Comparison of ENCODE assay signal across 22 cellular contexts in the genomic region with DNA sequence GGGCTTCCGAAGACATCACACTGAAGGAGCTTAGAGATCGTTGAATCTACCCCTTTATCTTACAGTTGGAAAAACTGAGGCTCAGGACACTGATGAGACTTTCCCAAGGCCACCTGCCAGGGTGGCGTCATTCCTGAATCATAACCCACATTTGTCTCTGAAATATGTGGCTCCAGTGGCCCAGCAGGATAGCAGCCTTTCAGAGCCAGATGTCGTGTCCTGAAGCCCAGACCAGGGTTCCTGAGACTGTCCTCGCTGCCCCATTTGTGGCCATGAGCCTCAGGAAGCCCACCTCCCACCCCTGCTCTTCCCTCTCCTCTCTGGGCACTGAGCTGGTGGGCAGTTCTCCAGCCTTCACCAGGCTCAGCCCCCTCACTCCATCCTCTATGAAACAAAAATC. TPM values are rescaled to one million over a fixed set of nuclear protein-coding genes. Genes with fewer than 3 reads are reported as not detected.
A peak's percentile ranks its signal among the peaks of the same experiment; 100 is the strongest.
DNase-seq lines count a peak whose midpoint lies in the region; ATAC-seq, FAIRE-seq and TF ChIP-seq lines count a peak whose summit lies in the region.
"Had no signal": no experiment of that assay in that cellular context is flagged by ENCODE, and none has a peak within 500 bp of the region (broad histone marks: within the 10 kb centered on the region; RNA-seq: fewer than 3 reads in every experiment).

No MANE protein-coding gene starts in this region.

- peak overlapping the region; percentile 57 to 70 for H3K27ac ChIP-seq in mucosa of rectum (ENCODE audit: low read depth in 2 of 2, low read length in 2 of 2)
- peak overlapping the region; percentile 47 to 65 for H3K27ac ChIP-seq in tibial artery
- H3K27ac ChIP-seq: C4-2B, parathyroid adenoma had no signal

- H3K36me3 ChIP-seq in bronchial epithelial cell (ENCODE audit: control insufficient read depth, insufficient read depth, low read length), result no peaks in the 10 kb centered on the region
- no peaks in the 10 kb centered on the region for H3K36me3 ChIP-seq in mucosa of rectum (ENCODE audit: control insufficient read depth in 2 of 2, insufficient read depth in 2 of 2, low read length in 2 of 2)
- no peaks in the 10 kb centered on the region for H3K36me3 ChIP-seq in tibial artery

- intact Hi-C loops in tibial artery (cut with DNase I; ENCODE audit: low total_unique reads), result no loop called here
- intact Hi-C loops in activated T-helper 1 cell treated with anti-CD3 and anti-CD28 coated beads, Interleukin-12 subunit alpha, Interleukin-12 subunit beta, Interleukin-2, Interleukin-4 antibody, amounts not matched to agents 30 ng/mL and 10 ng/mL and 1 ng/mL, durations not matched to agents 14 hours and 24 hours and 36 hours (cut with micrococcal nuclease), result no loop called here

- H3K27me3 ChIP-seq in bronchial epithelial cell (ENCODE audit: control insufficient read depth, insufficient read depth, low read length) (peaks cover 28% of the 10 kb centered on the region), mucosa of rectum (ENCODE audit: control insufficient read depth in 2 of 2, insufficient read depth in 2 of 2, low read length in 2 of 2) (peaks cover 38 to 42% of the 10 kb centered on the region in 2 donors), tibial artery (peaks cover 0 to 58% of the 10 kb centered on the region in 2 donors)

- no peak for ATAC-seq in activated CD8-positive, alpha-beta memory T cell treated with anti-CD3 and anti-CD28 coated beads, Interleukin-2, amount 10 ng/mL, durations not matched to agents 7 days and 5 days
- no peak for ATAC-seq in HG03045 (IDR thresholded peaks at IDR 0.05; ENCODE audit: unreplicated experiment)
- ATAC-seq: naive thymus-derived CD8-positive, alpha-beta T cell; T-cell had no signal

- TF ChIP-seq CTCF in bronchial epithelial cell (IDR thresholded peaks at IDR 0.05; ENCODE audit: insufficient read depth, low read length, severe bottlenecking), result no peak
- TF ChIP-seq CTCF in tibial artery (IDR thresholded peaks at IDR 0.05), result no peak

- H3K9ac ChIP-seq in mucosa of rectum (ENCODE audit: low read depth in 1 of 2, low read length in 2 of 2), result peak overlapping the region in 1 of 2 donors; percentile 26
- H3K9ac ChIP-seq: parathyroid adenoma had no signal

- DNase-seq in activated CD8-positive, alpha-beta memory T cell treated with anti-CD3 and anti-CD28 coated beads, Interleukin-2, amount 50 U/mL, for 48 hours, result peak; percentile 32
- DNase-seq in activated CD8-positive, alpha-beta memory T cell treated with anti-CD3 and anti-CD28 coated beads, Interleukin-2, amount 10 ng/mL, durations not matched to agents 7 days and 5 days, result no peak
- DNase-seq in bronchial epithelial cell (ENCODE audit: low read depth), result no peak
- peak; percentile 68 to 74 for DNase-seq in tibial artery
- no peak for DNase-seq in NCI-H1694 (lab: John Stamatoyannopoulos, UW)
- DNase-seq in activated T-helper 1 cell treated with anti-CD3 and anti-CD28 coated beads, Interleukin-12 subunit alpha, Interleukin-12 subunit beta, Interleukin-2, Interleukin-4 antibody, amounts not matched to agents 30 ng/mL and 10 ng/mL and 1 ng/mL, durations not matched to agents 14 hours and 24 hours and 36 hours (ENCODE audit: low spot score), result no peak
- DNase-seq: activated CD4-positive, alpha-beta T cell treated with anti-CD3 and anti-CD28 coated beads, Interleukin-2, amount 10 ng/mL, durations not matched to agents 24 days and 14 days; activated naive CD4-positive, alpha-beta T cell treated with anti-CD3 and anti-CD28 coated beads for 36 hours; aorta; GF-D8; H7; hippocampal formation; naive thymus-derived CD8-positive, alpha-beta T cell; NCI-H187 treated with DMSO at 0.1 percent for 48 hours; NCI-H446 treated with DMSO at 0.1 percent for 48 hours; stimulated activated CD8-positive, alpha-beta memory T cell treated with anti-CD3 and anti-CD28 coated beads, Interleukin-4, amount 100 ng/mL, for 48 hours; T-cell had no signal

- H3K4me3 Mint-ChIP-seq in activated CD8-positive, alpha-beta memory T cell treated with anti-CD3 and anti-CD28 coated beads, Interleukin-2, amount 10 ng/mL, durations not matched to agents 7 days and 5 days, result no peak overlapping the region
- H3K4me3 Mint-ChIP-seq in activated T-helper 1 cell treated with anti-CD3 and anti-CD28 coated beads, Interleukin-12 subunit alpha, Interleukin-12 subunit beta, Interleukin-2, Interleukin-4 antibody, amounts not matched to agents 30 ng/mL and 10 ng/mL and 1 ng/mL, durations not matched to agents 14 hours and 24 hours and 36 hours, result no peak overlapping the region
- H3K4me3 Mint-ChIP-seq: activated CD4-positive, alpha-beta T cell treated with anti-CD3 and anti-CD28 coated beads, Interleukin-2, amount 10 ng/mL, durations not matched to agents 24 days and 14 days; activated naive CD4-positive, alpha-beta T cell treated with anti-CD3 and anti-CD28 coated beads for 36 hours; naive thymus-derived CD8-positive, alpha-beta T cell; T-cell had no signal

- H3K9me3 ChIP-seq in mucosa of rectum (ENCODE audit: control insufficient read depth in 2 of 2, low read length in 2 of 2) (no peaks in the 10 kb centered on the region), tibial artery (no peaks in the 10 kb centered on the region)

- H3K36me3 Mint-ChIP-seq in activated CD8-positive, alpha-beta memory T cell treated with anti-CD3 and anti-CD28 coated beads, Interleukin-2, amount 10 ng/mL, durations not matched to agents 7 days and 5 days, result no peaks in the 10 kb centered on the region
- H3K36me3 Mint-ChIP-seq in activated T-helper 1 cell treated with anti-CD3 and anti-CD28 coated beads, Interleukin-12 subunit alpha, Interleukin-12 subunit beta, Interleukin-2, Interleukin-4 antibody, amounts not matched to agents 30 ng/mL and 10 ng/mL and 1 ng/mL, durations not matched to agents 14 hours and 24 hours and 36 hours (ENCODE audit: low read depth), result no peaks in the 10 kb centered on the region
- H3K36me3 Mint-ChIP-seq: T-cell had no signal

- H3K27me3 Mint-ChIP-seq in activated CD8-positive, alpha-beta memory T cell treated with anti-CD3 and anti-CD28 coated beads, Interleukin-2, amount 10 ng/mL, durations not matched to agents 7 days and 5 days, result peaks cover 84% of the 10 kb centered on the region
- H3K27me3 Mint-ChIP-seq in activated T-helper 1 cell treated with anti-CD3 and anti-CD28 coated beads, Interleukin-12 subunit alpha, Interleukin-12 subunit beta, Interleukin-2, Interleukin-4 antibody, amounts not matched to agents 30 ng/mL and 10 ng/mL and 1 ng/mL, durations not matched to agents 14 hours and 24 hours and 36 hours (ENCODE audit: insufficient read depth), result peaks cover 48% of the 10 kb centered on the region

- CTCF ChIA-PET in activated CD8-positive, alpha-beta memory T cell treated with anti-CD3 and anti-CD28 coated beads, Interleukin-2, amount 10 ng/mL, durations not matched to agents 7 days and 5 days (lab: Charles Lee), result interaction anchor here (0.6 kb wide), 1 partner anchor 1787 kb away, joined by 3 read pairs; no protein-coding TSS in a partner anchor

- no peak overlapping the region for H3K27ac Mint-ChIP-seq in activated CD8-positive, alpha-beta memory T cell treated with anti-CD3 and anti-CD28 coated beads, Interleukin-2, amount 10 ng/mL, durations not matched to agents 7 days and 5 days
- H3K27ac Mint-ChIP-seq in activated T-helper 1 cell treated with anti-CD3 and anti-CD28 coated beads, Interleukin-12 subunit alpha, Interleukin-12 subunit beta, Interleukin-2, Interleukin-4 antibody, amounts not matched to agents 30 ng/mL and 10 ng/mL and 1 ng/mL, durations not matched to agents 14 hours and 24 hours and 36 hours, result no peak overlapping the region
- H3K27ac Mint-ChIP-seq: activated CD4-positive, alpha-beta T cell treated with anti-CD3 and anti-CD28 coated beads, Interleukin-2, amount 10 ng/mL, durations not matched to agents 24 days and 14 days; activated naive CD4-positive, alpha-beta T cell treated with anti-CD3 and anti-CD28 coated beads for 36 hours; T-cell had no signal

- H3K4me1 ChIP-seq in mucosa of rectum (ENCODE audit: control insufficient read depth in 2 of 2, insufficient read depth in 2 of 2, low read length in 2 of 2) (peaks cover 0 to 10% of the 10 kb centered on the region in 2 donors), tibial artery (peaks cover 0 to 21% (median 10%) of the 10 kb centered on the region in 4 donors)
- H3K4me1 ChIP-seq: parathyroid adenoma had no signal

- no peaks in the 10 kb centered on the region for H3K9me3 Mint-ChIP-seq in activated CD8-positive, alpha-beta memory T cell treated with anti-CD3 and anti-CD28 coated beads, Interleukin-2, amount 10 ng/mL, durations not matched to agents 7 days and 5 days (ENCODE audit: low read depth)
- H3K9me3 Mint-ChIP-seq in activated T-helper 1 cell treated with anti-CD3 and anti-CD28 coated beads, Interleukin-12 subunit alpha, Interleukin-12 subunit beta, Interleukin-2, Interleukin-4 antibody, amounts not matched to agents 30 ng/mL and 10 ng/mL and 1 ng/mL, durations not matched to agents 14 hours and 24 hours and 36 hours, result no peaks in the 10 kb centered on the region
- H3K9me3 Mint-ChIP-seq: activated CD4-positive, alpha-beta T cell treated with anti-CD3 and anti-CD28 coated beads, Interleukin-2, amount 10 ng/mL, durations not matched to agents 24 days and 14 days; activated naive CD4-positive, alpha-beta T cell treated with anti-CD3 and anti-CD28 coated beads for 36 hours; naive thymus-derived CD8-positive, alpha-beta T cell; T-cell had no signal

- H3K4me1 Mint-ChIP-seq in activated CD8-positive, alpha-beta memory T cell treated with anti-CD3 and anti-CD28 coated beads, Interleukin-2, amount 10 ng/mL, durations not matched to agents 7 days and 5 days, result no peaks in the 10 kb centered on the region
- H3K4me1 Mint-ChIP-seq in activated T-helper 1 cell treated with anti-CD3 and anti-CD28 coated beads, Interleukin-12 subunit alpha, Interleukin-12 subunit beta, Interleukin-2, Interleukin-4 antibody, amounts not matched to agents 30 ng/mL and 10 ng/mL and 1 ng/mL, durations not matched to agents 14 hours and 24 hours and 36 hours (ENCODE audit: low read depth), result no peaks in the 10 kb centered on the region
- H3K4me1 Mint-ChIP-seq: activated CD4-positive, alpha-beta T cell treated with anti-CD3 and anti-CD28 coated beads, Interleukin-2, amount 10 ng/mL, durations not matched to agents 24 days and 14 days had no signal

- peak; percentile 55 for FAIRE-seq in bronchial epithelial cell (lab: Jason Lieb, UNC)
- FAIRE-seq: islet of Langerhans had no signal

- H3K4me3 ChIP-seq in bronchial epithelial cell (ENCODE audit: low read depth, low read length), result no peak overlapping the region
- H3K4me3 ChIP-seq in mucosa of rectum (ENCODE audit: low read length in 2 of 2), result no peak overlapping the region
- no peak overlapping the region for H3K4me3 ChIP-seq in tibial artery

RNA-seq across cellular contexts. Expression of a gene that starts 2.4 kb away (rescaled TPM):
- total RNA-seq in activated CD8-positive, alpha-beta memory T cell treated with anti-CD3 and anti-CD28 coated beads, Interleukin-2, amount 10 ng/mL, durations not matched to agents 7 days and 5 days, result not detected
- under 0.01 TPM in 2 replicates for total RNA-seq in bronchial epithelial cell
- total RNA-seq in activated T-helper 1 cell treated with anti-CD3 and anti-CD28 coated beads, Interleukin-12 subunit alpha, Interleukin-12 subunit beta, Interleukin-2, Interleukin-4 antibody, amounts not matched to agents 30 ng/mL and 10 ng/mL and 1 ng/mL, durations not matched to agents 14 hours and 24 hours and 36 hours, result not detected in 2 replicates
- total RNA-seq: activated CD4-positive, alpha-beta T cell treated with anti-CD3 and anti-CD28 coated beads, Interleukin-2, amount 10 ng/mL, durations not matched to agents 24 days and 14 days; activated naive CD4-positive, alpha-beta T cell treated with anti-CD3 and anti-CD28 coated beads for 36 hours; naive thymus-derived CD8-positive, alpha-beta T cell had no signal

Comparison
In these comparisons a context has a peak if more than half of its experiments do, and no peak if none do; other contexts are left out.
1. DNase-seq: peak in activated CD8-positive, alpha-beta memory T cell treated with anti-CD3 and anti-CD28 coated beads, Interleukin-2, amount 50 U/mL, for 48 hours (single experiment) and tibial artery (2 of 2); none in activated CD8-positive, alpha-beta memory T cell treated with anti-CD3 and anti-CD28 coated beads, Interleukin-2, amount 10 ng/mL, durations not matched to agents 7 days and 5 days (single experiment), bronchial epithelial cell (single experiment), NCI-H1694 (single experiment) and activated T-helper 1 cell treated with anti-CD3 and anti-CD28 coated beads, Interleukin-12 subunit alpha, Interleukin-12 subunit beta, Interleukin-2, Interleukin-4 antibody, amounts not matched to agents 30 ng/mL and 10 ng/mL and 1 ng/mL, durations not matched to agents 14 hours and 24 hours and 36 hours (single experiment).